ENCODE assay signal across 8 cellular contexts in the genomic region with DNA sequence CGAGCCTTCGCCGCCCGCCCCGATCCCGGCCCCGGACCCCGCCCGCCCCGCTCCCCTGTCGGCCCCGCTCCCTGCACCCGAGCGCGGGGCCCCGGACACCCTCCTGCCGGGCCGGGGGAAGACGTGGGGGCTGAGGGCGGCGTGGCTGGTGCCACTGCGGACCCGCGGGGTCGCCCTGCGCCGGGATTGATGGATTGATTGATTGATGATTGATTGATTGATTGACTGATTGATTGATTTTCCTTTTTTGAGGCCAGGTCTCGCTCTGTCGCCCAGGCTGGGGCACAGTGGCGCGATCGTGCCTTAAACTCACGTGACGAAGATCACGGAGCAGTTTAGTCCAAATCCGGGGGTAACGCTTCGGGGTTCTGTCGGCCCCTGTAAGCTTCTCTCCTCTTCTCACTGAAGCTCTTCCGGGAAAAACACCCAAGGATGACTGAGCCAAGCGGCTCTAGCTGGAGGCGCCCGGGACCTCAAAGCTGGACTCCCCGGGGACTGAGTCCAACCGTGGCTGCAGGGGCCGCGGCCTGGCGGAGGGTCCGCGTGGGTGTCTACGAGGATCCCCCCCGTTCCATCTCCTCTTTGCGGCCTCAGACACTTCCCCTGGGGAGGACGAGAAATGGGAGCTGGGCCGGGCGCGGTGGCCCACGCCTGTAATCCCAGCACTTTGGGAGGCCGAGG. TPM values are rescaled to one million over a fixed set of nuclear protein-coding genes. Genes with fewer than 3 reads are reported as not detected.
DNase-seq lines count a peak whose midpoint lies in the region; ATAC-seq and TF ChIP-seq lines count a peak whose summit lies in the region.

No MANE protein-coding gene starts in this region.

- H3K4me1 Mint-ChIP-seq in activated naive CD8-positive, alpha-beta T cell treated with anti-CD3 and anti-CD28 coated beads for 36 hours = peaks cover 15% of the 10 kb centered on the region
- peaks cover 27 to 38% (median 35%) of the 10 kb centered on the region in 3 donors for H3K4me1 Mint-ChIP-seq in naive B cell

- no peak for TF ChIP-seq POLR2A in vagina (IDR thresholded peaks at IDR 0.05)

- peak overlapping the region; percentile 60 for H3K27ac ChIP-seq in left ventricle myocardium inferior (replicated peaks)
- H3K27ac ChIP-seq in vagina = peak overlapping the region; percentile 75

- intact Hi-C loops in left ventricle myocardium inferior (cut with micrococcal nuclease) (no loop called here), Right ventricle myocardium superior (cut with DNase I) (no loop called here), vagina (cut with DNase I) (no loop called here)

- H3K36me3 Mint-ChIP-seq in activated naive CD8-positive, alpha-beta T cell treated with anti-CD3 and anti-CD28 coated beads for 36 hours = no peaks in the 10 kb centered on the region
- peaks cover 0 to 3% of the 10 kb centered on the region in 2 donors for H3K36me3 Mint-ChIP-seq in naive B cell

- no peaks in the 10 kb centered on the region for H3K9me3 Mint-ChIP-seq in activated naive CD8-positive, alpha-beta T cell treated with anti-CD3 and anti-CD28 coated beads for 36 hours
- no peaks in the 10 kb centered on the region for H3K9me3 Mint-ChIP-seq in naive B cell

- peak overlapping the region; percentile 51 for H3K27ac Mint-ChIP-seq in activated naive CD8-positive, alpha-beta T cell treated with anti-CD3 and anti-CD28 coated beads for 36 hours
- peak overlapping the region; percentile 76 to 99 (median 91) for H3K27ac Mint-ChIP-seq in naive B cell

- H3K27me3 ChIP-seq in left ventricle myocardium inferior (ENCODE audit: low read depth) (peaks cover 70% of the 10 kb centered on the region), vagina (peaks cover 5% of the 10 kb centered on the region)

- TF ChIP-seq CTCF in left ventricle myocardium inferior (IDR thresholded peaks at IDR 0.05; ENCODE audit: borderline replicate concordance) (no peak), vagina (IDR thresholded peaks at IDR 0.05) (no peak)

- peaks cover 60% of the 10 kb centered on the region for H3K27me3 Mint-ChIP-seq in activated naive CD8-positive, alpha-beta T cell treated with anti-CD3 and anti-CD28 coated beads for 36 hours
- H3K27me3 Mint-ChIP-seq in naive B cell = peaks cover 8 to 13% (median 10%) of the 10 kb centered on the region in 3 donors

- H3K4me1 ChIP-seq in left ventricle myocardium inferior = peaks cover 43% of the 10 kb centered on the region
- peaks cover 39% of the 10 kb centered on the region for H3K4me1 ChIP-seq in vagina

- DNase-seq in left ventricle myocardium inferior (no peak), Right ventricle myocardium superior (no peak), naive B cell (no peak), vagina (ENCODE audit: extremely low spot score in 2 of 2) (no peak), pons (ENCODE audit: low spot score) (no peak)
- DNase-seq in activated naive CD8-positive, alpha-beta T cell treated with anti-CD3 and anti-CD28 coated beads for 36 hours = no peak

- peak overlapping the region; percentile 69 for H3K4me3 ChIP-seq in left ventricle myocardium inferior
- peak overlapping the region; percentile 49 to 60 for H3K4me3 ChIP-seq in vagina

- ATAC-seq in Right ventricle myocardium superior (ENCODE audit: poor library complexity) = no peak
- ATAC-seq in naive B cell (ENCODE audit: low read depth in 2 of 2) = no peak
- ATAC-seq in HG02840 (IDR thresholded peaks at IDR 0.05; ENCODE audit: low FRiP score, unreplicated experiment) = no peak
- ATAC-seq in GM19463 (IDR thresholded peaks at IDR 0.05; ENCODE audit: unreplicated experiment) = no peak

- H3K9me3 ChIP-seq in left ventricle myocardium inferior (replicated peaks) (no peaks in the 10 kb centered on the region), vagina (no peaks in the 10 kb centered on the region)

- H3K36me3 ChIP-seq in left ventricle myocardium inferior (no peaks in the 10 kb centered on the region), vagina (no peaks in the 10 kb centered on the region)

- H3K4me3 Mint-ChIP-seq in activated naive CD8-positive, alpha-beta T cell treated with anti-CD3 and anti-CD28 coated beads for 36 hours = peak overlapping the region; percentile 86
- H3K4me3 Mint-ChIP-seq in naive B cell = peak overlapping the region; percentile 83 to 97 (median 92)

RNA-seq across cellular contexts. Expression of gene BHLHA9, which starts 40.2 kb away (rescaled TPM):
- total RNA-seq in left ventricle myocardium inferior (not detected), Right ventricle myocardium superior (not detected), vagina (not detected)
- total RNA-seq in activated naive CD8-positive, alpha-beta T cell treated with anti-CD3 and anti-CD28 coated beads for 36 hours = not detected
- polyA plus RNA-seq in naive B cell (ENCODE audit: low read depth in 6 of 6) = not detected

RNA-seq across cellular contexts. Expression of gene TRARG1, which starts 49.4 kb away (rescaled TPM):
- 0.49 TPM for total RNA-seq in left ventricle myocardium inferior
- 0.97 TPM for total RNA-seq in Right ventricle myocardium superior
- not detected for total RNA-seq in activated naive CD8-positive, alpha-beta T cell treated with anti-CD3 and anti-CD28 coated beads for 36 hours
- not detected for polyA plus RNA-seq in naive B cell (ENCODE audit: low read depth in 6 of 6)
- 9.8 TPM for total RNA-seq in vagina

RNA-seq across cellular contexts. Expression of gene ABR, which starts 50.2 kb away (rescaled TPM):
- total RNA-seq in left ventricle myocardium inferior = 170 TPM
- total RNA-seq in Right ventricle myocardium superior = 128 TPM
- 10 to 100 TPM; 31.6 to 35.1 TPM for total RNA-seq in activated naive CD8-positive, alpha-beta T cell treated with anti-CD3 and anti-CD28 coated beads for 36 hours
- 10 to 100 TPM in 5 of 6 donors, 1 to 10 TPM in 1; 4.3 to 47.2 (median 28.1) TPM for polyA plus RNA-seq in naive B cell (ENCODE audit: low read depth in 6 of 6)
- 90.8 TPM for total RNA-seq in vagina
